Comparison of ENCODE assay signal across 31 cellular contexts in the genomic region with DNA sequence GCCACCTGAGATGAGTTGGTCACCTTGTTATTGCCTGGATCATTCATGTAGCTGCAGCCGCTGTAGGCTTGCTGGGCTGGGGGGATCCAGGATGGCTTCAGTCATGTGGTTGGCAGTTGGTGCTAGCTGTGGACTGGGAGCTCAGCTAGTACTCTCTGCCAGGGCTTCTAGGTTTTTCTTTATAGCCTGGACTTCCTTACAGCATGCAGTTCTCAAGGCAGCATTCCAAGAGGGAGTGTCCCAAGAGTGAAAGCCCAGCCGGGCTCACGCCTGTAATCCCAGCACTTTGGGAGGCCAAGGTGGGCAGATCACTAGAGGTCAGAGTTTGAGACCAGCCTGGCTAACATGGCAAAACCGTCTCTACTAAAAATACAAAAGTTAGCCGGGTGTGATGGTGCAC. TPM values are rescaled to one million over a fixed set of nuclear protein-coding genes. Genes with fewer than 3 reads are reported as not detected.
"Had no signal": no experiment of that assay in that cellular context is flagged by ENCODE, and none has a peak within 500 bp of the region (broad histone marks: within the 10 kb centered on the region; RNA-seq: fewer than 3 reads in every experiment).

No MANE protein-coding gene starts in this region.

- H3K36me3 Mint-ChIP-seq: mesothelial cell of epicardium; natural killer cell treated with Interleukin-12 subunit alpha and Interleukin-12 subunit beta and Interleukin-15 and Interleukin-18, amount 100 ng/mL, for 72 hours; stimulated activated naive B cell treated with anti-CD40 and anti-IgM and Interleukin-4, amounts not matched to agents 10 μg/mL and 1 μg/mL and 100 μg/mL, for 72 hours had no signal

- H3K9me3 Mint-ChIP-seq: mesothelial cell of epicardium; natural killer cell treated with Interleukin-12 subunit alpha and Interleukin-12 subunit beta and Interleukin-15 and Interleukin-18, amount 100 ng/mL, for 72 hours had no signal

- ATAC-seq: naive thymus-derived CD4-positive, alpha-beta T cell; natural killer cell treated with Interleukin-12 subunit alpha and Interleukin-12 subunit beta and Interleukin-15 and Interleukin-18, amount 100 ng/mL, for 72 hours; right lobe of liver; stimulated activated naive B cell treated with anti-CD40 and anti-IgM and Interleukin-4, amounts not matched to agents 10 μg/mL and 1 μg/mL and 100 μg/mL, for 72 hours; stimulated activated naive CD8-positive, alpha-beta T cell treated with anti-CD3 and anti-CD28 coated beads, Interleukin-15, Interleukin-2, amounts not matched to agents 100 U/mL and 50 U/mL, for 24 hours; upper lobe of right lung had no signal

- DNase-seq: hippocampal formation; left ventricle myocardium inferior; mesendoderm; naive thymus-derived CD4-positive, alpha-beta T cell; ovary; right lobe of liver; stimulated activated CD4-positive, alpha-beta T cell treated with anti-CD3 and anti-CD28 coated beads, Interleukin-1b, Interleukin-23, amount 100 ng/mL, for 48 hours; stimulated activated CD4-positive, alpha-beta T cell treated with anti-CD3 and anti-CD28 coated beads, Interleukin-2, amount 100 ng/mL, for 48 hours; stimulated activated naive B cell treated with anti-CD40 and anti-IgM and Interleukin-4, amounts not matched to agents 10 μg/mL and 1 μg/mL and 100 μg/mL, for 72 hours; stimulated activated naive CD8-positive, alpha-beta T cell treated with anti-CD3 and anti-CD28 coated beads, Interleukin-15, Interleukin-2, amounts not matched to agents 100 U/mL and 50 U/mL, for 24 hours; stomach; testis; trophoblast cell; upper lobe of right lung; uterus had no signal

- H3K27ac Mint-ChIP-seq: mesothelial cell of epicardium; naive thymus-derived CD4-positive, alpha-beta T cell; natural killer cell treated with Interleukin-12 subunit alpha and Interleukin-12 subunit beta and Interleukin-15 and Interleukin-18, amount 100 ng/mL, for 72 hours; progenitor cell of endocrine pancreas; stimulated activated naive B cell treated with anti-CD40 and anti-IgM and Interleukin-4, amounts not matched to agents 10 μg/mL and 1 μg/mL and 100 μg/mL, for 72 hours had no signal

- H3K9me3 ChIP-seq: left ventricle myocardium inferior, ovary, right lobe of liver, testis, thyroid gland, upper lobe of right lung, uterus had no signal

- H3K4me3 ChIP-seq: left ventricle myocardium inferior, lung, ovary, right atrium auricular region, right lobe of liver, smooth muscle cell, stomach, testis, thyroid gland, upper lobe of right lung, uterus had no signal

- H3K27me3 ChIP-seq: ovary, right atrium auricular region, right lobe of liver, testis, thyroid gland, uterus had no signal

- H3K27ac ChIP-seq: left ventricle myocardium inferior, ovary, right atrium auricular region, right lobe of liver, stomach, testis, thyroid gland, upper lobe of right lung, uterus had no signal

- H3K4me2 ChIP-seq: smooth muscle cell had no signal

- H3K27me3 Mint-ChIP-seq: natural killer cell treated with Interleukin-12 subunit alpha and Interleukin-12 subunit beta and Interleukin-15 and Interleukin-18, amount 100 ng/mL, for 72 hours had no signal

- H3K4me1 ChIP-seq: left ventricle myocardium inferior, right atrium auricular region, right lobe of liver, stomach, testis, thyroid gland, upper lobe of right lung, uterus had no signal

- H3K4me3 Mint-ChIP-seq: mesothelial cell of epicardium; naive thymus-derived CD4-positive, alpha-beta T cell; natural killer cell treated with Interleukin-12 subunit alpha and Interleukin-12 subunit beta and Interleukin-15 and Interleukin-18, amount 100 ng/mL, for 72 hours; stimulated activated naive B cell treated with anti-CD40 and anti-IgM and Interleukin-4, amounts not matched to agents 10 μg/mL and 1 μg/mL and 100 μg/mL, for 72 hours had no signal

- H3K4me1 Mint-ChIP-seq: mesothelial cell of epicardium; naive thymus-derived CD4-positive, alpha-beta T cell; stimulated activated naive B cell treated with anti-CD40 and anti-IgM and Interleukin-4, amounts not matched to agents 10 μg/mL and 1 μg/mL and 100 μg/mL, for 72 hours had no signal

- H3K36me3 ChIP-seq: left ventricle myocardium inferior, ovary, right atrium auricular region, right lobe of liver, stomach, thyroid gland, upper lobe of right lung, uterus had no signal

RNA-seq across cellular contexts. Expression of a gene that starts 23.7 kb away (rescaled TPM):
- total RNA-seq: left ventricle myocardium inferior; lower leg skin; lung; mesothelial cell of epicardium; mononuclear cell; myocyte; naive thymus-derived CD4-positive, alpha-beta T cell; natural killer cell treated with Interleukin-12 subunit alpha and Interleukin-12 subunit beta and Interleukin-15 and Interleukin-18, amount 100 ng/mL, for 72 hours; omental fat pad; ovary; progenitor cell of endocrine pancreas; pulmonary artery endothelial cell; renal cortical epithelial cell; right atrium auricular region; right lobe of liver; skeletal muscle tissue; stomach; thyroid gland; upper lobe of right lung; uterus had no signal
- polyA plus RNA-seq: keratinocyte; lung; naive thymus-derived CD4-positive, alpha-beta T cell; neural cell; smooth muscle cell; stomach had no signal
